ENCODE assay signal across 30 cellular contexts in genomic region chr9:120016231-120016630, GRCh38.
"Had no signal": no experiment of that assay in that cellular context is flagged by ENCODE, and none has a peak within 500 bp of the region (broad histone marks: within the 10 kb centered on the region; RNA-seq: fewer than 3 reads in every experiment).

No MANE protein-coding gene starts in this region.

- H3K79me2 ChIP-seq: parathyroid adenoma had no signal

- H3K4me1 Mint-ChIP-seq: natural killer cell; nephron; neural progenitor cell; stimulated activated memory B cell treated with anti-CD40 and anti-IgM and Interleukin-4, amounts not matched to agents 10 μg/mL and 1 μg/mL and 100 μg/mL, for 72 hours; stimulated activated naive CD8-positive, alpha-beta T cell treated with anti-CD3 and anti-CD28 coated beads, Interleukin-15, amount 100 ng/mL, for 72 hours had no signal

- H3K9ac ChIP-seq: neural progenitor cell, parathyroid adenoma had no signal

- H3K36me3 ChIP-seq: neural progenitor cell, ovary, right lobe of liver, sigmoid colon, suprapubic skin, tibial artery, transverse colon, upper lobe of right lung, uterus had no signal

- H3K27ac ChIP-seq: neural progenitor cell, ovary, parathyroid adenoma, psoas muscle, right lobe of liver, sigmoid colon, suprapubic skin, testis, tibial artery, transverse colon, upper lobe of right lung, uterus had no signal

- H3K4me2 ChIP-seq: neural progenitor cell had no signal

- H3K4me3 Mint-ChIP-seq: natural killer cell; nephron; neural progenitor cell; stimulated activated memory B cell treated with anti-CD40 and anti-IgM and Interleukin-4, amounts not matched to agents 10 μg/mL and 1 μg/mL and 100 μg/mL, for 72 hours; stimulated activated naive CD8-positive, alpha-beta T cell treated with anti-CD3 and anti-CD28 coated beads, Interleukin-15, amount 100 ng/mL, for 72 hours; type B pancreatic cell had no signal

- H3K36me3 Mint-ChIP-seq: natural killer cell; neural progenitor cell; stimulated activated memory B cell treated with anti-CD40 and anti-IgM and Interleukin-4, amounts not matched to agents 10 μg/mL and 1 μg/mL and 100 μg/mL, for 72 hours; type B pancreatic cell had no signal

- H3K4me3 ChIP-seq: neural progenitor cell, ovary, psoas muscle, right lobe of liver, sigmoid colon, suprapubic skin, testis, tibial artery, transverse colon, upper lobe of right lung, uterus had no signal

- H3K9me3 ChIP-seq: ovary, psoas muscle, right lobe of liver, sigmoid colon, testis, tibial artery, transverse colon, upper lobe of right lung, uterus had no signal

- H3K9me3 Mint-ChIP-seq: nephron, neural progenitor cell, type B pancreatic cell had no signal

- H3K27me3 Mint-ChIP-seq: stimulated activated memory B cell treated with anti-CD40 and anti-IgM and Interleukin-4, amounts not matched to agents 10 μg/mL and 1 μg/mL and 100 μg/mL, for 72 hours; stimulated activated naive CD8-positive, alpha-beta T cell treated with anti-CD3 and anti-CD28 coated beads, Interleukin-15, amount 100 ng/mL, for 72 hours had no signal

- DNase-seq: natural killer cell; occipital lobe; ovary; posterior cingulate gyrus; psoas muscle; right cardiac atrium; right lobe of liver; sigmoid colon; small intestine; stimulated activated CD4-positive, alpha-beta T cell treated with anti-CD3 and anti-CD28 coated beads, Interleukin-15, amount 100 ng/mL, for 24 hours; stimulated activated CD4-positive, alpha-beta T cell treated with anti-CD3 and anti-CD28 coated beads, Interleukin-2, amount 100 ng/mL, for 24 hours; stimulated activated CD4-positive, alpha-beta T cell treated with anti-CD3 and anti-CD28 coated beads, Interleukin-2, amount 100 ng/mL, for 48 hours; stimulated activated CD4-positive, alpha-beta T cell treated with anti-CD3 and anti-CD28 coated beads, Interleukin-4, amount 100 ng/mL, for 4 hours; stimulated activated CD8-positive, alpha-beta memory T cell treated with anti-CD3 and anti-CD28 coated beads, Interleukin-4, amount 100 ng/mL, for 48 hours; stimulated activated naive CD4-positive, alpha-beta T cell; stimulated activated naive CD8-positive, alpha-beta T cell treated with anti-CD3 and anti-CD28 coated beads, Interleukin-15, amount 100 ng/mL, for 72 hours; stimulated activated naive CD8-positive, alpha-beta T cell treated with anti-CD3 and anti-CD28 coated beads, Interleukin-15, Interleukin-2, amounts not matched to agents 100 U/mL and 50 U/mL, for 24 hours; substantia nigra; testis; tibial artery; transverse colon; upper lobe of right lung; uterus had no signal

- H3K27me3 ChIP-seq: neural progenitor cell, ovary, right lobe of liver, sigmoid colon, suprapubic skin, testis, tibial artery, transverse colon, upper lobe of right lung, uterus had no signal

- H3K27ac Mint-ChIP-seq: natural killer cell; nephron; neural progenitor cell; progenitor cell of endocrine pancreas; stimulated activated memory B cell treated with anti-CD40 and anti-IgM and Interleukin-4, amounts not matched to agents 10 μg/mL and 1 μg/mL and 100 μg/mL, for 72 hours; stimulated activated naive CD8-positive, alpha-beta T cell treated with anti-CD3 and anti-CD28 coated beads, Interleukin-15, amount 100 ng/mL, for 72 hours; type B pancreatic cell had no signal

- H3K4me1 ChIP-seq: neural progenitor cell, parathyroid adenoma, psoas muscle, right lobe of liver, sigmoid colon, suprapubic skin, testis, tibial artery, transverse colon, upper lobe of right lung, uterus had no signal
